27 cellular contexts compared by ENCODE assay signal in genomic region chr2:207489251-207489650, GRCh38.
"Had no signal": no experiment of that assay in that cellular context is flagged by ENCODE, and none has a peak within 500 bp of the region (broad histone marks: within the 10 kb centered on the region; RNA-seq: fewer than 3 reads in every experiment).

No MANE protein-coding gene starts in this region.

- DNase-seq: activated CD4-positive, alpha-beta memory T cell treated with anti-CD3 and anti-CD28 coated beads, Interleukin-2, amount 10 ng/mL, durations not matched to agents 7 days and 5 days; activated CD4-positive, alpha-beta T cell treated with anti-CD3 and anti-CD28 coated beads for 1 hour; activated CD4-positive, alpha-beta T cell treated with anti-CD3 and anti-CD28 coated beads for 4 hours; activated CD4-positive, alpha-beta T cell treated with anti-CD3 and anti-CD28 coated beads, Interleukin-2, amount 10 ng/mL, durations not matched to agents 7 days and 5 days; activated CD4-positive, alpha-beta T cell treated with anti-CD3 and anti-CD28 coated beads, Interleukin-2, amount 50 U/mL, for 4 hours; activated CD8-positive, alpha-beta memory T cell treated with anti-CD3 and anti-CD28 coated beads, Interleukin-2, amount 50 U/mL, for 48 hours; activated gamma-delta T cell; activated naive CD4-positive, alpha-beta T cell; activated naive CD4-positive, alpha-beta T cell treated with anti-CD3 and anti-CD28 coated beads, Interleukin-2, amount 10 ng/mL, durations not matched to agents 7 days and 5 days; activated naive CD8-positive, alpha-beta T cell treated with anti-CD3 and anti-CD28 coated beads, Interleukin-2, amount 10 ng/mL, durations not matched to agents 7 days and 5 days; activated T-cell treated with anti-CD3 and anti-CD28 coated beads for 4 hours; activated T-cell treated with anti-CD3 and anti-CD28 coated beads, Interleukin-2, amount 50 U/mL, for 24 hours; activated T-cell treated with anti-CD3 and anti-CD28 coated beads, Interleukin-2, amount 50 U/mL, for 72 hours; dorsolateral prefrontal cortex; effector memory CD4-positive, alpha-beta T cell; foreskin keratinocyte; gastrocnemius medialis; glutamatergic neuron; T-helper 2 cell had no signal

- H3K27me3 ChIP-seq: ascending aorta, breast epithelium, cardiac muscle cell, dorsolateral prefrontal cortex, foreskin keratinocyte, gastrocnemius medialis had no signal

- H3K9me3 ChIP-seq: ascending aorta, breast epithelium, gastrocnemius medialis had no signal

- H3K4me1 ChIP-seq: breast epithelium, gastrocnemius medialis had no signal

- ATAC-seq: activated naive CD4-positive, alpha-beta T cell treated with anti-CD3 and anti-CD28 coated beads, Interleukin-2, amount 50 U/mL, for 72 hours; activated T-cell treated with anti-CD3 and anti-CD28 coated beads, Interleukin-2, amount 50 U/mL, for 72 hours; esophagus mucosa; foreskin keratinocyte; gastrocnemius medialis; WTC11 had no signal

- H3K36me3 ChIP-seq: ascending aorta, breast epithelium, cardiac muscle cell, gastrocnemius medialis had no signal

- H3K4me3 ChIP-seq: ascending aorta, breast epithelium, cardiac muscle cell, coronary artery, dorsolateral prefrontal cortex, gastrocnemius medialis had no signal

- H3K27ac ChIP-seq: ascending aorta, breast epithelium, cardiac muscle cell, coronary artery, foreskin keratinocyte, gastrocnemius medialis, VCaP had no signal
